ENCODE assay signal across 23 cellular contexts in genomic region chr18:56034954-56035353, GRCh38.
"Had no signal": no experiment of that assay in that cellular context is flagged by ENCODE, and none has a peak within 500 bp of the region (broad histone marks: within the 10 kb centered on the region; RNA-seq: fewer than 3 reads in every experiment).

No MANE protein-coding gene starts in this region.

- H3K36me3 ChIP-seq: SJCRH30 had no signal

- H3K4me3 ChIP-seq: SJCRH30, SK-N-MC had no signal

- H3K27me3 ChIP-seq: SJCRH30 had no signal

- H3K27ac ChIP-seq: KMS-11, SJCRH30, SK-N-MC had no signal

- H3K9me3 ChIP-seq: SJCRH30 had no signal

- DNase-seq: activated CD4-positive, alpha-beta T cell treated with anti-CD3 and anti-CD28 coated beads, Interleukin-2, amount 10 ng/mL, durations not matched to agents 7 days and 5 days; activated CD4-positive, alpha-beta T cell treated with anti-CD3 and anti-CD28 coated beads, Interleukin-2, amount 50 U/mL, for 48 hours; activated CD8-positive, alpha-beta T cell treated with anti-CD3 and anti-CD28 coated beads, Interleukin-2, amount 10 ng/mL, durations not matched to agents 7 days and 5 days; activated gamma-delta T cell treated with Interleukin-2 at 50 U/mL for 16 hours; activated naive CD4-positive, alpha-beta T cell treated with anti-CD3 and anti-CD28 coated beads for 36 hours; activated T-cell treated with anti-CD3 and anti-CD28 coated beads, Interleukin-2, amount 50 U/mL, for 4 hours; anterior cingulate cortex; central memory CD4-positive, alpha-beta T cell; NCI-H1105; NCI-H1417 treated with DMSO at 0.1 percent for 48 hours; NCI-H187 treated with DMSO at 0.1 percent for 48 hours; NCI-H2081; NCI-H2171 treated with DMSO at 0.1 percent for 48 hours; NCI-H2227 treated with DMSO at 0.1 percent for 48 hours; NCI-H446; NCI-H510A treated with DMSO at 0.1 percent for 48 hours; SHP77; SJCRH30; T1000 had no signal

- H3K4me1 ChIP-seq: SJCRH30 had no signal

- ATAC-seq: activated CD8-positive, alpha-beta T cell treated with anti-CD3 and anti-CD28 coated beads, Interleukin-2, amount 10 ng/mL, durations not matched to agents 7 days and 5 days; activated naive CD4-positive, alpha-beta T cell treated with anti-CD3 and anti-CD28 coated beads, Interleukin-2, amount 50 U/mL, for 72 hours; activated T-cell treated with anti-CD3 and anti-CD28 coated beads, Interleukin-2, amount 50 U/mL, for 4 hours; Panc1 had no signal
